30 cellular contexts compared by ENCODE assay signal in the genomic region with DNA sequence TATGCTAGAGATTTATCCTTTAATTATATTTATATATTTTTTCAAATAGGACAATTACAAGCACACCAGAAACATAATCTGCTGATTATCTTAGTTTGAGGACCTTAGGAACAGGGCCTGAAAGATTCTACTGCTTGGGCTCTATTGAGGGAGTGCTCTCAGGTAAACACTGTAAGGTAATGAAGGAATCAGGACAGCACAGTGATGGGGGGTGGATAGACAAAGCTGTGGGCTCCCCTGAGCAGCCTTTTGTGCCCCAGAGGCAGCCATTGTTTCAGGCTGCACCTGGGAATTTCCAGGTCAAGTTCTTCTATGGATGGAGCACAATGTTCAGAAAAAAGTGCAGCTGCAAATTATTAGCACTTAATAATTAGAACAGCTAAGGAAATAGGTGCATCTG.
"Had no signal": no experiment of that assay in that cellular context is flagged by ENCODE, and none has a peak within 500 bp of the region (broad histone marks: within the 10 kb centered on the region; RNA-seq: fewer than 3 reads in every experiment).

No MANE protein-coding gene starts in this region.

- H3K9me3 Mint-ChIP-seq: nephron had no signal

- H3K36me3 ChIP-seq: colonic mucosa, gastroesophageal sphincter, heart left ventricle, neural progenitor cell, right lobe of liver, suprapubic skin, vagina had no signal

- ATAC-seq: esophagus mucosa; gastroesophageal sphincter; heart left ventricle; left ventricle myocardium superior; naive thymus-derived CD4-positive, alpha-beta T cell; right lobe of liver; stimulated activated naive CD8-positive, alpha-beta T cell treated with anti-CD3 and anti-CD28 coated beads, Interleukin-15, amount 100 ng/mL, for 72 hours had no signal

- H3K4me1 ChIP-seq: colonic mucosa, heart left ventricle, neural progenitor cell, parathyroid adenoma, right lobe of liver, suprapubic skin, vagina had no signal

- H3K9me3 ChIP-seq: colonic mucosa, gastroesophageal sphincter, right lobe of liver, suprapubic skin, vagina had no signal

- H3K27me3 ChIP-seq: colonic mucosa, gastroesophageal sphincter, heart left ventricle, hepatocyte, neural progenitor cell, right lobe of liver, suprapubic skin, vagina had no signal

- H3K4me3 Mint-ChIP-seq: dendritic cell treated with granulocyte-macrophage colony-stimulating factor and Interleukin-4, amounts not matched to agents 40 ng/mL and 50 ng/mL, for 4 days; endodermal cell; immature natural killer cell; naive thymus-derived CD4-positive, alpha-beta T cell; nephron; neural progenitor cell; stimulated activated naive CD8-positive, alpha-beta T cell treated with anti-CD3 and anti-CD28 coated beads, Interleukin-15, amount 100 ng/mL, for 72 hours had no signal

- H3K79me2 ChIP-seq: hepatocyte, parathyroid adenoma had no signal

- H3K4me3 ChIP-seq: colonic mucosa, gastroesophageal sphincter, heart left ventricle, hepatocyte, lung, neural progenitor cell, right lobe of liver, suprapubic skin, vagina had no signal

- H3K27ac Mint-ChIP-seq: dendritic cell treated with granulocyte-macrophage colony-stimulating factor and Interleukin-4, amounts not matched to agents 40 ng/mL and 50 ng/mL, for 4 days; endodermal cell; immature natural killer cell; naive thymus-derived CD4-positive, alpha-beta T cell; nephron; neural progenitor cell; progenitor cell of endocrine pancreas; stimulated activated naive CD8-positive, alpha-beta T cell treated with anti-CD3 and anti-CD28 coated beads, Interleukin-15, amount 100 ng/mL, for 72 hours had no signal

- H3K27ac ChIP-seq: colonic mucosa, epithelial cell of prostate, gastroesophageal sphincter, heart left ventricle, hepatocyte, neural progenitor cell, parathyroid adenoma, right lobe of liver, suprapubic skin, vagina had no signal

- H3K4me1 Mint-ChIP-seq: immature natural killer cell; naive thymus-derived CD4-positive, alpha-beta T cell; nephron; stimulated activated naive CD8-positive, alpha-beta T cell treated with anti-CD3 and anti-CD28 coated beads, Interleukin-15, amount 100 ng/mL, for 72 hours had no signal

- H3K9ac ChIP-seq: neural progenitor cell, parathyroid adenoma had no signal

- H3K27me3 Mint-ChIP-seq: dendritic cell treated with granulocyte-macrophage colony-stimulating factor and Interleukin-4, amounts not matched to agents 40 ng/mL and 50 ng/mL, for 4 days; naive thymus-derived CD4-positive, alpha-beta T cell; progenitor cell of endocrine pancreas; stimulated activated naive CD8-positive, alpha-beta T cell treated with anti-CD3 and anti-CD28 coated beads, Interleukin-15, amount 100 ng/mL, for 72 hours had no signal

- DNase-seq: colonic mucosa; effector CD8-positive, alpha-beta T cell; endodermal cell; foreskin fibroblast; heart left ventricle; immature natural killer cell; islet precursor cell; left ventricle myocardium superior; mesenchymal stem cell; midbrain; naive thymus-derived CD4-positive, alpha-beta T cell; right lobe of liver; small intestine; stimulated activated CD4-positive, alpha-beta T cell treated with anti-CD3 and anti-CD28 coated beads, Interleukin-15, amount 100 ng/mL, for 24 hours; stimulated activated CD4-positive, alpha-beta T cell treated with anti-CD3 and anti-CD28 coated beads, Interleukin-2, amount 100 ng/mL, for 48 hours; stimulated activated naive CD4-positive, alpha-beta T cell; stimulated activated naive CD8-positive, alpha-beta T cell treated with anti-CD3 and anti-CD28 coated beads, Interleukin-15, amount 100 ng/mL, for 72 hours; trophoblast cell had no signal

- H3K36me3 Mint-ChIP-seq: immature natural killer cell; naive thymus-derived CD4-positive, alpha-beta T cell; neural progenitor cell had no signal

- H3K4me2 ChIP-seq: hepatocyte, neural progenitor cell had no signal

- H2AFZ ChIP-seq: hepatocyte, neural progenitor cell, parathyroid adenoma had no signal
